In genomic region chr5:96871686-96872085, GRCh38 we compare ENCODE assay signal across 24 cellular contexts. TPM values are rescaled to one million over a fixed set of nuclear protein-coding genes. Genes with fewer than 3 reads are reported as not detected.
DNase-seq lines count a peak whose midpoint lies in the region; ATAC-seq, FAIRE-seq and TF ChIP-seq lines count a peak whose summit lies in the region.
"Had no signal": no experiment of that assay in that cellular context is flagged by ENCODE, and none has a peak within 500 bp of the region (broad histone marks: within the 10 kb centered on the region; RNA-seq: fewer than 3 reads in every experiment).

No MANE protein-coding gene starts in this region.

- no peaks in the 10 kb centered on the region for H3K9me3 Mint-ChIP-seq in activated CD4-positive, alpha-beta T cell treated with anti-CD3 and anti-CD28 coated beads, Interleukin-2, amount 10 ng/mL, durations not matched to agents 24 days and 14 days
- H3K9me3 Mint-ChIP-seq in activated B cell treated with CpG ODN at 0.5 μM for 24 hours (no peaks in the 10 kb centered on the region), WTC11 (no peaks in the 10 kb centered on the region)
- no peaks in the 10 kb centered on the region for H3K9me3 Mint-ChIP-seq in naive thymus-derived CD4-positive, alpha-beta T cell

- DNase-seq in activated CD4-positive, alpha-beta T cell treated with anti-CD3 and anti-CD28 coated beads, Interleukin-2, amount 10 ng/mL, durations not matched to agents 24 days and 14 days, result no peak
- no peak for DNase-seq in activated CD4-positive, alpha-beta T cell treated with anti-CD3 and anti-CD28 coated beads for 48 hours
- no peak for DNase-seq in GM19239 (ENCODE audit: insufficient read length, low spot score)
- DNase-seq in activated B cell treated with CpG ODN at 0.5 μM for 24 hours, result no peak
- no peak for DNase-seq in naive thymus-derived CD4-positive, alpha-beta T cell
- DNase-seq in stimulated activated CD4-positive, alpha-beta T cell treated with anti-CD3 and anti-CD28 coated beads, Interleukin-2, amount 100 ng/mL, for 24 hours, result no peak
- no peak for DNase-seq in frontal cortex (ENCODE audit: low spot score in 2 of 2)
- DNase-seq in WTC11 (ENCODE audit: low spot score), result no peak
- DNase-seq: activated CD4-positive, alpha-beta T cell treated with anti-CD3 and anti-CD28 coated beads, Interleukin-2, amount 50 U/mL, for 1 hour; BE2C; effector memory CD4-positive, alpha-beta T cell; left colon; MM.1S; NCI-H146; stimulated activated CD4-positive, alpha-beta T cell treated with anti-CD3 and anti-CD28 coated beads, Interleukin-4, amount 100 ng/mL, for 24 hours had no signal

- no peaks in the 10 kb centered on the region for H3K27me3 Mint-ChIP-seq in activated CD4-positive, alpha-beta T cell treated with anti-CD3 and anti-CD28 coated beads, Interleukin-2, amount 10 ng/mL, durations not matched to agents 24 days and 14 days
- H3K27me3 Mint-ChIP-seq in activated B cell treated with CpG ODN at 0.5 μM for 24 hours (no peaks in the 10 kb centered on the region), WTC11 (ENCODE audit: low read depth) (no peaks in the 10 kb centered on the region)
- no peaks in the 10 kb centered on the region for H3K27me3 Mint-ChIP-seq in naive thymus-derived CD4-positive, alpha-beta T cell

- H3K27ac Mint-ChIP-seq in activated CD4-positive, alpha-beta T cell treated with anti-CD3 and anti-CD28 coated beads, Interleukin-2, amount 10 ng/mL, durations not matched to agents 24 days and 14 days, result peak overlapping the region; percentile 83
- H3K27ac Mint-ChIP-seq in activated B cell treated with CpG ODN at 0.5 μM for 24 hours (peak overlapping the region; percentile 78), WTC11 (no peak overlapping the region)
- peak overlapping the region; percentile 79 to 93 (median 86) for H3K27ac Mint-ChIP-seq in naive thymus-derived CD4-positive, alpha-beta T cell

- H3K4me3 Mint-ChIP-seq in activated CD4-positive, alpha-beta T cell treated with anti-CD3 and anti-CD28 coated beads, Interleukin-2, amount 10 ng/mL, durations not matched to agents 24 days and 14 days, result peak overlapping the region; percentile 59
- peak overlapping the region; percentile 54 for H3K4me3 Mint-ChIP-seq in activated B cell treated with CpG ODN at 0.5 μM for 24 hours
- H3K4me3 Mint-ChIP-seq in naive thymus-derived CD4-positive, alpha-beta T cell, result peak overlapping the region in 9 of 10 donors; percentile 6 to 85 (median 63)
- H3K4me3 Mint-ChIP-seq in WTC11, result no peak overlapping the region

- peak overlapping the region; percentile 23 for H3K27ac ChIP-seq in naive thymus-derived CD4-positive, alpha-beta T cell (ENCODE audit: low read depth, low read length)
- H3K27ac ChIP-seq: SJSA1, skin epidermis, vagina had no signal

- H3K4me3 ChIP-seq in naive thymus-derived CD4-positive, alpha-beta T cell (ENCODE audit: low read length), result no peak overlapping the region
- H3K4me3 ChIP-seq: SJSA1, skin epidermis, vagina had no signal

- no peaks in the 10 kb centered on the region for H3K36me3 ChIP-seq in naive thymus-derived CD4-positive, alpha-beta T cell (ENCODE audit: control insufficient read depth in 2 of 3, insufficient read depth in 3 of 3, low read length in 3 of 3)
- H3K36me3 ChIP-seq: BE2C, SJSA1, vagina had no signal

- FAIRE-seq in GM19239 (lab: Jason Lieb, UNC) (peak; percentile 87), frontal cortex (lab: Jason Lieb, UNC) (no peak)
- FAIRE-seq: astrocyte, D721Med, HepG2 had no signal

- POLR2A ChIA-PET in activated B cell treated with CpG ODN at 0.5 μM for 24 hours (lab: Charles Lee) (interaction anchor here (0.7 to 4.7 kb wide), 17 partner anchors 10 to 1050 kb away, joined by 3 to 94 read pairs (median 5); partner anchors contain the start of genes ERAP1 and LNPEP), WTC11 (lab: Charles Lee) (interaction anchor here (0.6 kb wide), 1 partner anchor 40 kb away, joined by 5 read pairs; no protein-coding TSS in a partner anchor)
- POLR2A ChIA-PET in naive thymus-derived CD4-positive, alpha-beta T cell (lab: Charles Lee), result interaction anchor here (0.6 to 4.9 kb wide), 11 partner anchors 9 to 66 kb away, joined by 3 to 42 read pairs (median 5); partner anchors contain the start of genes ERAP1 and LNPEP

- no peaks in the 10 kb centered on the region for H3K36me3 Mint-ChIP-seq in activated CD4-positive, alpha-beta T cell treated with anti-CD3 and anti-CD28 coated beads, Interleukin-2, amount 10 ng/mL, durations not matched to agents 24 days and 14 days (ENCODE audit: low read depth)
- H3K36me3 Mint-ChIP-seq in activated B cell treated with CpG ODN at 0.5 μM for 24 hours (ENCODE audit: low read depth) (peaks cover 4% of the 10 kb centered on the region), WTC11 (no peaks in the 10 kb centered on the region)
- H3K36me3 Mint-ChIP-seq in naive thymus-derived CD4-positive, alpha-beta T cell, result peaks cover 0 to 1% (median 0%) of the 10 kb centered on the region in 5 donors

- CTCF ChIA-PET in activated B cell treated with CpG ODN at 0.5 μM for 24 hours (lab: Charles Lee), result interaction anchor here (0.9 to 5.5 kb wide), 6 partner anchors 23 to 290 kb away, joined by 3 to 66 read pairs (median 5); partner anchors contain the start of genes ERAP1 and LNPEP
- CTCF ChIA-PET in naive thymus-derived CD4-positive, alpha-beta T cell (lab: Charles Lee), result interaction anchor here (0.6 to 6.8 kb wide), 5 partner anchors 10 to 291 kb away, joined by 3 to 109 read pairs (median 4); no protein-coding TSS in a partner anchor
- CTCF ChIA-PET in WTC11 (lab: Charles Lee), result interaction anchor here (0.6 to 1.2 kb wide), 3 partner anchors 30 to 271 kb away, joined by 3 to 5 read pairs (median 4); partner anchors contain the start of gene LIX1

- no peaks in the 10 kb centered on the region for H3K27me3 ChIP-seq in naive thymus-derived CD4-positive, alpha-beta T cell (ENCODE audit: control insufficient read depth in 2 of 2, insufficient read depth in 2 of 2, low read length in 2 of 2)
- H3K27me3 ChIP-seq: BE2C, SJSA1, vagina had no signal

- H3K4me1 ChIP-seq in naive thymus-derived CD4-positive, alpha-beta T cell (ENCODE audit: control insufficient read depth in 2 of 2, insufficient read depth in 2 of 2, low read length in 2 of 2), result peaks cover 7 to 55% of the 10 kb centered on the region in 2 donors
- H3K4me1 ChIP-seq: vagina had no signal

- no peak for ATAC-seq in activated B cell treated with CpG ODN at 0.5 μM for 24 hours (ENCODE audit: low read depth)
- ATAC-seq in naive thymus-derived CD4-positive, alpha-beta T cell, result no peak
- ATAC-seq in WTC11, result no peak
- ATAC-seq: HepG2, left colon, Panc1 had no signal

- peaks cover 67% of the 10 kb centered on the region for H3K4me1 Mint-ChIP-seq in activated CD4-positive, alpha-beta T cell treated with anti-CD3 and anti-CD28 coated beads, Interleukin-2, amount 10 ng/mL, durations not matched to agents 24 days and 14 days
- H3K4me1 Mint-ChIP-seq in activated B cell treated with CpG ODN at 0.5 μM for 24 hours (peaks cover 72% of the 10 kb centered on the region), WTC11 (peaks cover 31% of the 10 kb centered on the region)
- peaks cover 30 to 71% (median 68%) of the 10 kb centered on the region in 7 donors for H3K4me1 Mint-ChIP-seq in naive thymus-derived CD4-positive, alpha-beta T cell

- TF ChIP-seq CTCF in activated B cell treated with CpG ODN at 0.5 μM for 24 hours (IDR thresholded peaks at IDR 0.05) (no peak), WTC11 (IDR thresholded peaks at IDR 0.05) (no peak)

- no peaks in the 10 kb centered on the region for H3K9me3 ChIP-seq in naive thymus-derived CD4-positive, alpha-beta T cell (ENCODE audit: control insufficient read depth in 2 of 3, low read length in 3 of 3)
- H3K9me3 ChIP-seq: BE2C, SJSA1, vagina had no signal

- intact Hi-C loops in activated CD4-positive, alpha-beta T cell treated with anti-CD3 and anti-CD28 coated beads, Interleukin-2, amount 10 ng/mL, durations not matched to agents 24 days and 14 days (cut with micrococcal nuclease), result loop anchor here (1.0 to 2.0 kb wide), 2 partner anchors 22 to 223 kb away; no protein-coding TSS in a partner anchor
- intact Hi-C loops in activated B cell treated with CpG ODN at 0.5 μM for 24 hours (cut with micrococcal nuclease), result loop anchor here (5.0 kb wide), 2 partner anchors 209 to 1901 kb away; partner anchors contain the start of genes CAST and RGMB
- intact Hi-C loops in naive thymus-derived CD4-positive, alpha-beta T cell (cut with micrococcal nuclease), result loop anchor here (1.0 to 10.0 kb wide), 3 partner anchors 9 to 1047 kb away; partner anchors contain the start of genes GLRX (in 1 of the 2) and RIOK2 (in 1 of the 2)

TF ChIP-seq in WTC11, 78 proteins besides CTCF, POLR2A, EP300 and RAD21 (continues in another document):
- TF ChIP-seq KAT7 (CRISPR knock-in tag; IDR thresholded peaks at IDR 0.05; ENCODE audit: borderline replicate concordance) (no peak), TEAD1 (CRISPR knock-in tag; IDR thresholded peaks at IDR 0.05) (no peak), ETV6 (CRISPR knock-in tag; IDR thresholded peaks at IDR 0.05) (no peak), FOXP1 (CRISPR knock-in tag; IDR thresholded peaks at IDR 0.05; ENCODE audit: borderline replicate concordance) (no peak), ZNF416 (CRISPR knock-in tag; IDR thresholded peaks at IDR 0.05) (no peak), CREM (CRISPR knock-in tag; IDR thresholded peaks at IDR 0.05) (no peak), CREB1 (CRISPR knock-in tag; IDR thresholded peaks at IDR 0.05) (no peak), USF1 (CRISPR knock-in tag; IDR thresholded peaks at IDR 0.05) (no peak), NR1H2 (CRISPR knock-in tag; IDR thresholded peaks at IDR 0.05) (no peak)

RNA-seq across cellular contexts. Expression of gene ERAP2, which starts 4.6 kb away (rescaled TPM):
- total RNA-seq in activated CD4-positive, alpha-beta T cell treated with anti-CD3 and anti-CD28 coated beads, Interleukin-2, amount 10 ng/mL, durations not matched to agents 24 days and 14 days, result 48.9 and 51.3 TPM in 2 replicates
- total RNA-seq in activated B cell treated with CpG ODN at 0.5 μM for 24 hours (63.1 and 80.9 TPM in 2 replicates), frontal cortex (6.1 TPM), WTC11 (2021) (0.13 to 0.41 TPM (median 0.21 TPM) in 3 replicates)
- 100 to 1,000 TPM in 2 of 5 experiments, 10 to 100 TPM in 3; 42.5 to 158 (median 97.2) TPM for total RNA-seq in naive thymus-derived CD4-positive, alpha-beta T cell
- polyA plus RNA-seq in naive thymus-derived CD4-positive, alpha-beta T cell, result 100 to 1,000 TPM in 1 of 2 donors, 10 to 100 TPM in 1; 11.1 to 161 TPM
- total RNA-seq: H7 had no signal
- polyA plus RNA-seq: neural cell had no signal
